Comparison of ENCODE assay signal across 9 cellular contexts in the genomic region with DNA sequence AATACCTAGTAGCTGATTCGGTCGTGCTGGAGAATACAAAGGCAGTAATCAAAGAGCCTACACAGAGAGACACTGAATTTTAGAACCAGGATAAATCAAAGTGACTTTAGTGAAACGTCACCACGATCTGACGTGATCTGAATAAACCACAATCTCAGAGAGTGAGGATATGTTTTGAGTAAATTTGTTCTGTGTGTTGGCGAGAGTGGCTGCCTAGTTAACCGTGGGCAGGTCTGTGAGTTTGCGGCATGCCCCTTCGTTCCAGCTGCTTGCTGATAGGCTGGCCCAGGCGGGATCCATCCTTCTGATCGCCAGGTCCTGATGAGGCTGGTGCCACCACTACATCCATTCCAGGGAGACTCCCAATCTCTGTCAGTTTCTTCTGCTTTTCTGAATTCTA. TPM values are rescaled to one million over a fixed set of nuclear protein-coding genes. Genes with fewer than 3 reads are reported as not detected.
DNase-seq lines count a peak whose midpoint lies in the region; ATAC-seq and TF ChIP-seq lines count a peak whose summit lies in the region.
"Had no signal": no experiment of that assay in that cellular context is flagged by ENCODE, and none has a peak within 500 bp of the region (broad histone marks: within the 10 kb centered on the region; RNA-seq: fewer than 3 reads in every experiment).

No MANE protein-coding gene starts in this region.

- no peak overlapping the region for H3K27ac ChIP-seq in DND-41 (ENCODE audit: low read length)
- H3K27ac ChIP-seq: cardiac muscle cell had no signal

- DNase-seq in DND-41 (peak; percentile 27), mesothelial cell of epicardium (ENCODE audit: low spot score in 2 of 2, unreplicated experiment in 2 of 2) (no peak), NCI-H2196 treated with DMSO at 0.1 percent for 48 hours (lab: John Stamatoyannopoulos, UW; ENCODE audit: unreplicated experiment) (no peak), iPS-NIHi11 (ENCODE audit: low spot score) (no peak), NCI-H510A (lab: John Stamatoyannopoulos, UW) (no peak), RKO (ENCODE audit: low spot score) (no peak)
- peak; percentile 45 to 52 for DNase-seq in activated CD4-positive, alpha-beta T cell treated with anti-CD3 and anti-CD28 coated beads for 4 hours

- no peak for TF ChIP-seq CTCF in DND-41 (IDR thresholded peaks at IDR 0.05; ENCODE audit: borderline replicate concordance, extremely low read depth, low read length, poor library complexity, severe bottlenecking)
- TF ChIP-seq CTCF in mesothelial cell of epicardium (IDR thresholded peaks at IDR 0.05; ENCODE audit: unreplicated experiment): no peak

- peaks cover 100% of the 10 kb centered on the region for H3K79me2 ChIP-seq in DND-41 (ENCODE audit: insufficient read depth, low read length)

- no peak overlapping the region for H2AFZ ChIP-seq in DND-41 (ENCODE audit: low read depth, low read length)

- H3K4me1 ChIP-seq in DND-41 (ENCODE audit: insufficient read depth, low read length): peaks cover 12% of the 10 kb centered on the region

- no peaks in the 10 kb centered on the region for H3K27me3 ChIP-seq in DND-41 (ENCODE audit: insufficient read depth, low read length, poor library complexity)
- H3K27me3 ChIP-seq: cardiac muscle cell had no signal

- no peaks in the 10 kb centered on the region for H3K9me3 Mint-ChIP-seq in mesothelial cell of epicardium

- H3K4me3 ChIP-seq in DND-41 (ENCODE audit: low read depth in 1 of 2, low read length in 2 of 2): no peak overlapping the region
- H3K4me3 ChIP-seq: cardiac muscle cell had no signal

- H3K9ac ChIP-seq in DND-41 (ENCODE audit: low read depth, low read length): no peak overlapping the region

- H3K4me2 ChIP-seq in DND-41 (ENCODE audit: insufficient read depth, low read length): no peak overlapping the region

- H3K4me1 Mint-ChIP-seq in mesothelial cell of epicardium: peaks cover 71% of the 10 kb centered on the region

- no peaks in the 10 kb centered on the region for H3K9me3 ChIP-seq in DND-41 (ENCODE audit: insufficient read depth, low read length, severe bottlenecking)

- ATAC-seq in DND-41 (ENCODE audit: insufficient read depth, low read depth) (peak; percentile 73), HG02798 (IDR thresholded peaks at IDR 0.05; ENCODE audit: poor library complexity, unreplicated experiment) (peak; percentile 68)

- H3K36me3 ChIP-seq in DND-41 (ENCODE audit: insufficient read depth, low read length): no peaks in the 10 kb centered on the region
- H3K36me3 ChIP-seq: cardiac muscle cell had no signal

- peaks cover 64% of the 10 kb centered on the region for H4K20me1 ChIP-seq in DND-41 (ENCODE audit: insufficient read depth, low read length)

- no peaks in the 10 kb centered on the region for H3K36me3 Mint-ChIP-seq in mesothelial cell of epicardium

- no peak overlapping the region for H3K4me3 Mint-ChIP-seq in mesothelial cell of epicardium

- peak overlapping the region; percentile 79 for H3K27ac Mint-ChIP-seq in mesothelial cell of epicardium

- no peaks in the 10 kb centered on the region for H3K27me3 Mint-ChIP-seq in mesothelial cell of epicardium (ENCODE audit: low read depth)

RNA-seq across cellular contexts. Expression of a gene that starts 40.4 kb away (rescaled TPM):
- total RNA-seq in mesothelial cell of epicardium: 29.4 to 29.6 TPM (median 29.6 TPM) in 3 replicates

Comparison
In these comparisons a context has a peak if more than half of its experiments do, and no peak if none do; other contexts are left out.
1. DNase-seq: peak in DND-41 (single experiment) and activated CD4-positive, alpha-beta T cell treated with anti-CD3 and anti-CD28 coated beads for 4 hours (2 of 2); none in mesothelial cell of epicardium (0 of 2), NCI-H2196 treated with DMSO at 0.1 percent for 48 hours (single experiment), iPS-NIHi11 (single experiment), NCI-H510A (single experiment) and RKO (single experiment).